ENCODE assay signal across 18 cellular contexts in genomic region chr2:16658082-16658481, GRCh38. TPM values are rescaled to one million over a fixed set of nuclear protein-coding genes. Genes with fewer than 3 reads are reported as not detected.
DNase-seq lines count a peak whose midpoint lies in the region; ATAC-seq and TF ChIP-seq lines count a peak whose summit lies in the region.
"Had no signal": no experiment of that assay in that cellular context is flagged by ENCODE, and none has a peak within 500 bp of the region (broad histone marks: within the 10 kb centered on the region; RNA-seq: fewer than 3 reads in every experiment).

No MANE protein-coding gene starts in this region.

- 47 to 67% methylated on average over 3 of the region's 3 CpGs for WGBS in esophagus squamous epithelium, 2 donors
- WGBS in transverse colon (ENCODE audit: low coverage in 1 of 2), 2 donors: 53 to 80% methylated on average over 1 to 3 of the region's 3 CpGs

- TF ChIP-seq POLR2A in esophagus squamous epithelium (IDR thresholded peaks at IDR 0.05) (no peak), transverse colon (IDR thresholded peaks at IDR 0.05) (no peak)

- H3K27ac Mint-ChIP-seq in activated naive CD8-positive, alpha-beta T cell treated with anti-CD3 and anti-CD28 coated beads, Interleukin-2, amount 50 U/mL, for 24 hours: peak overlapping the region; percentile 6
- H3K27ac Mint-ChIP-seq in activated naive CD8-positive, alpha-beta T cell treated with anti-CD3 and anti-CD28 coated beads for 36 hours: no peak overlapping the region
- H3K27ac Mint-ChIP-seq: endodermal cell had no signal

- no peaks in the 10 kb centered on the region for H3K36me3 Mint-ChIP-seq in activated naive CD8-positive, alpha-beta T cell treated with anti-CD3 and anti-CD28 coated beads, Interleukin-2, amount 50 U/mL, for 24 hours (ENCODE audit: low read depth)
- no peaks in the 10 kb centered on the region for H3K36me3 Mint-ChIP-seq in activated naive CD8-positive, alpha-beta T cell treated with anti-CD3 and anti-CD28 coated beads for 36 hours

- TF ChIP-seq EP300 in transverse colon (IDR thresholded peaks at IDR 0.05; ENCODE audit: low read depth): no peak

- no peak for DNase-seq in activated naive CD8-positive, alpha-beta T cell treated with anti-CD3 and anti-CD28 coated beads, Interleukin-2, amount 50 U/mL, for 24 hours
- no peak for DNase-seq in activated naive CD8-positive, alpha-beta T cell treated with anti-CD3 and anti-CD28 coated beads for 36 hours
- DNase-seq in esophagus squamous epithelium (lab: John Stamatoyannopoulos, UW) (no peak), transverse colon (no peak), DMS79 (lab: John Stamatoyannopoulos, UW) (no peak), NCI-H774 (lab: John Stamatoyannopoulos, UW) (no peak), OCI-M1 (lab: John Stamatoyannopoulos, UW) (no peak)
- DNase-seq: activated gamma-delta T cell treated with Interleukin-2 at 50 U/mL for 16 hours; cerebellar nuclear complex; GM23248; islet precursor cell; NK-92 treated with Interleukin-12 subunit alpha and Interleukin-12 subunit beta, amount 100 ng/mL, for 24 hours; retina; stimulated activated CD4-positive, alpha-beta T cell treated with anti-CD3 and anti-CD28 coated beads, Interleukin-1b, Interleukin-23, amount 100 ng/mL, for 48 hours had no signal

- no peak overlapping the region for H3K4me3 ChIP-seq in esophagus squamous epithelium
- H3K4me3 ChIP-seq in neutrophil (ENCODE audit: low read depth in 1 of 2, low read length in 1 of 2): no peak overlapping the region
- H3K4me3 ChIP-seq in transverse colon: no peak overlapping the region
- H3K4me3 ChIP-seq: GM23248 had no signal

- H3K36me3 ChIP-seq in esophagus squamous epithelium (no peaks in the 10 kb centered on the region), neutrophil (peaks cover 19% of the 10 kb centered on the region), transverse colon (no peaks in the 10 kb centered on the region)

- ATAC-seq in activated naive CD8-positive, alpha-beta T cell treated with anti-CD3 and anti-CD28 coated beads, Interleukin-2, amount 50 U/mL, for 24 hours: no peak

- peaks cover 7% of the 10 kb centered on the region for H3K27me3 Mint-ChIP-seq in activated naive CD8-positive, alpha-beta T cell treated with anti-CD3 and anti-CD28 coated beads, Interleukin-2, amount 50 U/mL, for 24 hours
- peaks cover 16% of the 10 kb centered on the region for H3K27me3 Mint-ChIP-seq in activated naive CD8-positive, alpha-beta T cell treated with anti-CD3 and anti-CD28 coated beads for 36 hours

- TF ChIP-seq CTCF in esophagus squamous epithelium (IDR thresholded peaks at IDR 0.05) (no peak), neutrophil (IDR thresholded peaks at IDR 0.05) (no peak), transverse colon (IDR thresholded peaks at IDR 0.05) (no peak)

- H3K4me3 Mint-ChIP-seq in activated naive CD8-positive, alpha-beta T cell treated with anti-CD3 and anti-CD28 coated beads, Interleukin-2, amount 50 U/mL, for 24 hours: no peak overlapping the region
- H3K4me3 Mint-ChIP-seq in activated naive CD8-positive, alpha-beta T cell treated with anti-CD3 and anti-CD28 coated beads for 36 hours: no peak overlapping the region
- H3K4me3 Mint-ChIP-seq: endodermal cell had no signal

- in situ Hi-C loops in transverse colon (cut with MboI; ENCODE audit: low pct_ligation_motif_present in 1 of 4, low pct_unique_long_range_greater_than_20kb in 1 of 4, low sequenced_read_pairs in 3 of 4): no loop called here

- H3K9me3 ChIP-seq in esophagus squamous epithelium (no peaks in the 10 kb centered on the region), neutrophil (no peaks in the 10 kb centered on the region), transverse colon (no peaks in the 10 kb centered on the region)

- H3K27ac ChIP-seq in esophagus squamous epithelium (peak overlapping the region in 3 of 4 donors; percentile 2 to 60 (median 43)), neutrophil (peak overlapping the region; percentile 84), transverse colon (peak overlapping the region; percentile 37 to 83 (median 62))
- H3K27ac ChIP-seq: 22Rv1, C4-2B, GM23248 had no signal

- H3K4me1 ChIP-seq in esophagus squamous epithelium: peaks cover 1 to 72% (median 29%) of the 10 kb centered on the region in 3 donors
- H3K4me1 ChIP-seq in neutrophil (ENCODE audit: control insufficient read depth in 1 of 2, insufficient read depth in 1 of 2, low read depth in 1 of 2, low read length in 1 of 2): peaks cover 60 to 67% of the 10 kb centered on the region in 2 experiments
- peaks cover 18 to 84% (median 25%) of the 10 kb centered on the region in 4 donors for H3K4me1 ChIP-seq in transverse colon

- no peaks in the 10 kb centered on the region for H3K9me3 Mint-ChIP-seq in activated naive CD8-positive, alpha-beta T cell treated with anti-CD3 and anti-CD28 coated beads, Interleukin-2, amount 50 U/mL, for 24 hours
- H3K9me3 Mint-ChIP-seq in activated naive CD8-positive, alpha-beta T cell treated with anti-CD3 and anti-CD28 coated beads for 36 hours: no peaks in the 10 kb centered on the region
- H3K9me3 Mint-ChIP-seq: endodermal cell had no signal

- H3K27me3 ChIP-seq in esophagus squamous epithelium (no peaks in the 10 kb centered on the region), neutrophil (no peaks in the 10 kb centered on the region), transverse colon (no peaks in the 10 kb centered on the region)

- H3K4me1 Mint-ChIP-seq in activated naive CD8-positive, alpha-beta T cell treated with anti-CD3 and anti-CD28 coated beads, Interleukin-2, amount 50 U/mL, for 24 hours: peaks cover 43% of the 10 kb centered on the region
- H3K4me1 Mint-ChIP-seq in activated naive CD8-positive, alpha-beta T cell treated with anti-CD3 and anti-CD28 coated beads for 36 hours: no peaks in the 10 kb centered on the region

- intact Hi-C loops in esophagus squamous epithelium (cut with DNase I) (no loop called here), transverse colon (cut with DNase I; ENCODE audit: low total_unique reads) (no loop called here)

RNA-seq across cellular contexts. Expression of gene CYRIA, which starts 7.6 kb away (rescaled TPM):
- under 1 TPM; 0.14 to 0.16 TPM for total RNA-seq in activated naive CD8-positive, alpha-beta T cell treated with anti-CD3 and anti-CD28 coated beads for 36 hours
- total RNA-seq in esophagus squamous epithelium (1 to 10 TPM in 3 of 4 donors, under 1 TPM in 1; 0.42 to 5.1 (median 1.8) TPM), transverse colon (1 to 10 TPM in 3 of 4 donors, under 1 TPM in 1; 0.20 to 8.4 (median 2.6) TPM)
- total RNA-seq: GM23248 had no signal
